In the genomic region with DNA sequence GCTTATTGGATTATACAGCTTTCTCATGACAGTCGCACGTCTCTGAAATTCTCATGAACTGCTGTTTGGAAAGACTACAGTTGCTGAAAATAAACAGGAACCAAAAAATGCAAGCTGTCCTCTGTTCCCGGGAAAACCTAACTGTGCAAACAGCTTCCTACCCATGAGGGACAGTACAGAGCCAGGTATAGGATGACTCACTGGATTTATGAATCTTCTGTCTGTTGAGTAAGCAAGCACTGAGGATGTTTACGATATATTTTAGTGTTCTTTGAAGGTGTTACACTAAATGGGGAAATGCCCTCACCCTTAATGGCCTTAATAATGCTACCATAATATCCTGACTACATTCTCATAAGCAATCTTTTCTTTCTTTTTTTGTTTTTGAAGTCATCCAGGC, we compare ENCODE assay signal across 20 cellular contexts.
DNase-seq lines count a peak whose midpoint lies in the region; ATAC-seq, FAIRE-seq and TF ChIP-seq lines count a peak whose summit lies in the region.
"Had no signal": no experiment of that assay in that cellular context is flagged by ENCODE, and none has a peak within 500 bp of the region (broad histone marks: within the 10 kb centered on the region; RNA-seq: fewer than 3 reads in every experiment).

No MANE protein-coding gene starts in this region.

- H3K4me1 ChIP-seq in A549 (peaks cover 24% of the 10 kb centered on the region), mucosa of descending colon (ENCODE audit: low read depth) (no peaks in the 10 kb centered on the region)

- no peak overlapping the region for H3K27ac ChIP-seq in A549

- ATAC-seq in A549 = peak; percentile 48 to 66; a peak in 3 of 6 replicates
- peak; percentile 67 for ATAC-seq in mucosa of descending colon
- no peak for ATAC-seq in GM18907 (IDR thresholded peaks at IDR 0.05; ENCODE audit: unreplicated experiment)
- no peak for ATAC-seq in WTC11

- no peak overlapping the region for H3K4me3 Mint-ChIP-seq in WTC11
- H3K4me3 Mint-ChIP-seq: CD4-positive, alpha-beta T cell had no signal

- peaks cover 35% of the 10 kb centered on the region for H3K4me1 Mint-ChIP-seq in WTC11

- H3K9me3 Mint-ChIP-seq in WTC11 = no peaks in the 10 kb centered on the region
- H3K9me3 Mint-ChIP-seq: CD4-positive, alpha-beta T cell had no signal

- CTCF ChIA-PET in A549 (lab: Yijun Ruan, JAX) (no interaction called here), WTC11 (lab: Charles Lee) (no interaction called here)

- FAIRE-seq in A549 (lab: Jason Lieb, UNC) (no peak), bronchial epithelial cell (lab: Jason Lieb, UNC) (no peak)

- H3K27me3 ChIP-seq in bronchial epithelial cell (ENCODE audit: control insufficient read depth, insufficient read depth, low read length) = no peaks in the 10 kb centered on the region

- TF ChIP-seq RAD21 in A549 (conservative IDR thresholded peaks at IDR 0.05 in 1 of 2, IDR thresholded peaks at IDR 0.05 in 1 of 2) = no peak

- no peak for TF ChIP-seq POLR2A in A549 (IDR thresholded peaks at IDR 0.05; ENCODE audit: low read length)

- no peaks in the 10 kb centered on the region for H3K36me3 ChIP-seq in bronchial epithelial cell (ENCODE audit: control insufficient read depth, insufficient read depth, low read length)
- no peaks in the 10 kb centered on the region for H3K36me3 ChIP-seq in mucosa of descending colon (ENCODE audit: low read depth)

- 32% methylated on average over 4 of the region's 4 CpGs for WGBS in A549 (ENCODE audit: missing lambda C conversion rate)

- intact Hi-C loops in mucosa of descending colon (cut with DNase I, micrococcal nuclease) = no loop called here

- peaks cover 71% of the 10 kb centered on the region for H3K36me3 Mint-ChIP-seq in WTC11

- TF ChIP-seq CTCF in A549 (IDR thresholded peaks at IDR 0.05) (no peak), LNCaP clone FGC (IDR thresholded peaks at IDR 0.05; ENCODE audit: control insufficient read depth, extremely low read depth, insufficient read depth) (peak; percentile 3; the same call in 1 of the 2 replicates), bronchial epithelial cell (IDR thresholded peaks at IDR 0.05; ENCODE audit: insufficient read depth, low read length, severe bottlenecking) (no peak), mucosa of descending colon (IDR thresholded peaks at IDR 0.05) (no peak), WTC11 (IDR thresholded peaks at IDR 0.05) (no peak)

- H3K4me3 ChIP-seq in A549 (no peak overlapping the region), LNCaP clone FGC (ENCODE audit: low read depth, low read length) (no peak overlapping the region), bronchial epithelial cell (ENCODE audit: low read depth, low read length) (no peak overlapping the region), mucosa of descending colon (no peak overlapping the region)

- H3K9me3 ChIP-seq in A549 = no peaks in the 10 kb centered on the region
- no peaks in the 10 kb centered on the region for H3K9me3 ChIP-seq in mucosa of descending colon
- H3K9me3 ChIP-seq: SK-N-SH had no signal

- peak; percentile 5 to 24 for DNase-seq in A549 (ENCODE audit: low read depth in 1 of 2, low spot score in 1 of 2)
- DNase-seq in LNCaP clone FGC (ENCODE audit: low read depth) = peak; percentile 80
- DNase-seq in bronchial epithelial cell (ENCODE audit: low read depth) = peak; percentile 79
- no peak for DNase-seq in mucosa of descending colon
- DNase-seq in NCI-H1105 (lab: John Stamatoyannopoulos, UW) = no peak
- DNase-seq in central memory CD4-positive, alpha-beta T cell = no peak
- no peak for DNase-seq in WTC11 (ENCODE audit: low spot score)
- DNase-seq: ACHN; Calu3; CD4-positive, alpha-beta T cell; DND-41; GF-D8; GOT3; Karpas-422; NCI-H146; NCI-H226; NCI-H526; Right ventricle myocardium superior; SK-N-SH had no signal

- no peaks in the 10 kb centered on the region for H3K27me3 Mint-ChIP-seq in WTC11 (ENCODE audit: low read depth)

- TF ChIP-seq EP300 in A549 (IDR thresholded peaks at IDR 0.05) = no peak

- POLR2A ChIA-PET in A549 (lab: Yijun Ruan, JAX) = no interaction called here
- POLR2A ChIA-PET in WTC11 (lab: Charles Lee) = interaction anchor here (1.7 kb wide), 1 partner anchor 15 kb away, joined by 5 read pairs; no protein-coding TSS in a partner anchor

- peak overlapping the region; percentile 24; the same call in 2 of the 3 replicates for H3K4me2 ChIP-seq in A549
- H3K4me2 ChIP-seq: SK-N-SH had no signal

- no peak overlapping the region for H3K27ac Mint-ChIP-seq in WTC11
- H3K27ac Mint-ChIP-seq: CD4-positive, alpha-beta T cell had no signal

TF ChIP-seq in A549, 52 proteins besides CTCF, POLR2A, EP300 and RAD21 (continues in another document):
- TF ChIP-seq FOSL2 (IDR thresholded peaks at IDR 0.05) (no peak), FOSL2 (CRISPR knock-in tag; IDR thresholded peaks at IDR 0.05) (0 out of 2 replicates have a peak, but pooled peaks have one; percentile 10), ZFP36 (IDR thresholded peaks at IDR 0.05; ENCODE audit: borderline replicate concordance, partially characterized antibody) (no peak), EHMT2 (IDR thresholded peaks at IDR 0.05; ENCODE audit: low read depth) (no peak), NR3C1 (IDR thresholded peaks at IDR 0.05) (no peak), MAFK (IDR thresholded peaks at IDR 0.05; ENCODE audit: partially characterized antibody) (no peak), CHD4 (IDR thresholded peaks at IDR 0.05; ENCODE audit: borderline replicate concordance) (no peak), JUNB (IDR thresholded peaks at IDR 0.05) (0 out of 2 replicates have a peak, but pooled peaks have one; percentile 27), BHLHE40 (IDR thresholded peaks at IDR 0.05; ENCODE audit: low read depth, low read length) (no peak), CBX2 (IDR thresholded peaks at IDR 0.05; ENCODE audit: borderline replicate concordance, low read depth) (no peak), SREBF2 (IDR thresholded peaks at IDR 0.05) (no peak), FOSB (CRISPR knock-in tag; IDR thresholded peaks at IDR 0.05) (no peak), MYC (IDR thresholded peaks at IDR 0.05; ENCODE audit: borderline replicate concordance, low read length) (no peak), TP53 (CRISPR knock-in tag; IDR thresholded peaks at IDR 0.05) (no peak)
- TF ChIP-seq, protein P1, sequence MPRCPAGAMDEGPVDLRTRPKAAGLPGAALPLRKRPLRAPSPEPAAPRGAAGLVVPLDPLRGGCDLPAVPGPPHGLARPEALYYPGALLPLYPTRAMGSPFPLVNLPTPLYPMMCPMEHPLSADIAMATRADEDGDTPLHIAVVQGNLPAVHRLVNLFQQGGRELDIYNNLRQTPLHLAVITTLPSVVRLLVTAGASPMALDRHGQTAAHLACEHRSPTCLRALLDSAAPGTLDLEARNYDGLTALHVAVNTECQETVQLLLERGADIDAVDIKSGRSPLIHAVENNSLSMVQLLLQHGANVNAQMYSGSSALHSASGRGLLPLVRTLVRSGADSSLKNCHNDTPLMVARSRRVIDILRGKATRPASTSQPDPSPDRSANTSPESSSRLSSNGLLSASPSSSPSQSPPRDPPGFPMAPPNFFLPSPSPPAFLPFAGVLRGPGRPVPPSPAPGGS (IDR thresholded peaks at IDR 0.05) = no peak

TF ChIP-seq in WTC11, 78 proteins besides CTCF, POLR2A, EP300 and RAD21 (continues in another document):
- TF ChIP-seq SMAD4 (CRISPR knock-in tag; IDR thresholded peaks at IDR 0.05) (no peak), HMGA2 (CRISPR knock-in tag; IDR thresholded peaks at IDR 0.05) (no peak), TEAD4 (CRISPR knock-in tag; IDR thresholded peaks at IDR 0.05) (no peak)
- TF ChIP-seq, protein P2, sequence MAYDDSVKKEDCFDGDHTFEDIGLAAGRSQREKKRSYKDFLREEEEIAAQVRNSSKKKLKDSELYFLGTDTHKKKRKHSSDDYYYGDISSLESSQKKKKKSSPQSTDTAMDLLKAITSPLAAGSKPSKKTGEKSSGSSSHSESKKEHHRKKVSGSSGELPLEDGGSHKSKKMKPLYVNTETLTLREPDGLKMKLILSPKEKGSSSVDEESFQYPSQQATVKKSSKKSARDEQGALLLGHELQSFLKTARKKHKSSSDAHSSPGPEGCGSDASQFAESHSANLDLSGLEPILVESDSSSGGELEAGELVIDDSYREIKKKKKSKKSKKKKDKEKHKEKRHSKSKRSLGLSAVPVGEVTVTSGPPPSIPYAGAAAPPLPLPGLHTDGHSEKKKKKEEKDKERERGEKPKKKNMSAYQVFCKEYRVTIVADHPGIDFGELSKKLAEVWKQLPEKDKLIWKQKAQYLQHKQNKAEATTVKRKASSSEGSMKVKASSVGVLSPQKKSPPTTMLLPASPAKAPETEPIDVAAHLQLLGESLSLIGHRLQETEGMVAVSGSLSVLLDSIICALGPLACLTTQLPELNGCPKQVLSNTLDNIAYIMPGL (CRISPR knock-in tag; IDR thresholded peaks at IDR 0.05) = no peak
- TF ChIP-seq, protein P3, sequence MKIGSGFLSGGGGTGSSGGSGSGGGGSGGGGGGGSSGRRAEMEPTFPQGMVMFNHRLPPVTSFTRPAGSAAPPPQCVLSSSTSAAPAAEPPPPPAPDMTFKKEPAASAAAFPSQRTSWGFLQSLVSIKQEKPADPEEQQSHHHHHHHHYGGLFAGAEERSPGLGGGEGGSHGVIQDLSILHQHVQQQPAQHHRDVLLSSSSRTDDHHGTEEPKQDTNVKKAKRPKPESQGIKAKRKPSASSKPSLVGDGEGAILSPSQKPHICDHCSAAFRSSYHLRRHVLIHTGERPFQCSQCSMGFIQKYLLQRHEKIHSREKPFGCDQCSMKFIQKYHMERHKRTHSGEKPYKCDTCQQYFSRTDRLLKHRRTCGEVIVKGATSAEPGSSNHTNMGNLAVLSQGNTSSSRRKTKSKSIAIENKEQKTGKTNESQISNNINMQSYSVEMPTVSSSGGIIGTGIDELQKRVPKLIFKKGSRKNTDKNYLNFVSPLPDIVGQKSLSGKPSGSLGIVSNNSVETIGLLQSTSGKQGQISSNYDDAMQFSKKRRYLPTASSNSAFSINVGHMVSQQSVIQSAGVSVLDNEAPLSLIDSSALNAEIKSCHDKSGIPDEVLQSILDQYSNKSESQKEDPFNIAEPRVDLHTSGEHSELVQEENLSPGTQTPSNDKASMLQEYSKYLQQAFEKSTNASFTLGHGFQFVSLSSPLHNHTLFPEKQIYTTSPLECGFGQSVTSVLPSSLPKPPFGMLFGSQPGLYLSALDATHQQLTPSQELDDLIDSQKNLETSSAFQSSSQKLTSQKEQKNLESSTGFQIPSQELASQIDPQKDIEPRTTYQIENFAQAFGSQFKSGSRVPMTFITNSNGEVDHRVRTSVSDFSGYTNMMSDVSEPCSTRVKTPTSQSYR (CRISPR knock-in tag; IDR thresholded peaks at IDR 0.05) = no peak
- TF ChIP-seq, protein P4, sequence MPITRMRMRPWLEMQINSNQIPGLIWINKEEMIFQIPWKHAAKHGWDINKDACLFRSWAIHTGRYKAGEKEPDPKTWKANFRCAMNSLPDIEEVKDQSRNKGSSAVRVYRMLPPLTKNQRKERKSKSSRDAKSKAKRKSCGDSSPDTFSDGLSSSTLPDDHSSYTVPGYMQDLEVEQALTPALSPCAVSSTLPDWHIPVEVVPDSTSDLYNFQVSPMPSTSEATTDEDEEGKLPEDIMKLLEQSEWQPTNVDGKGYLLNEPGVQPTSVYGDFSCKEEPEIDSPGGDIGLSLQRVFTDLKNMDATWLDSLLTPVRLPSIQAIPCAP (CRISPR knock-in tag; IDR thresholded peaks at IDR 0.05) = no peak

Comparison
In these comparisons a context has a peak if more than half of its experiments do, and no peak if none do; other contexts are left out.
1. ATAC-seq: peak in A549 (2 of 2) and mucosa of descending colon (single experiment); none in GM18907 (single experiment) and WTC11 (single experiment).
2. DNase-seq: peak in A549 (2 of 2), LNCaP clone FGC (single experiment) and bronchial epithelial cell (single experiment); none in mucosa of descending colon (0 of 3), NCI-H1105 (single experiment), central memory CD4-positive, alpha-beta T cell (single experiment) and WTC11 (single experiment).